14 cellular contexts compared by ENCODE assay signal in genomic region chr1:162732566-162733335, GRCh38. TPM values are rescaled to one million over a fixed set of nuclear protein-coding genes. Genes with fewer than 3 reads are reported as not detected.
DNase-seq lines count a peak whose midpoint lies in the region; ATAC-seq and TF ChIP-seq lines count a peak whose summit lies in the region.
"Had no signal": no experiment of that assay in that cellular context is flagged by ENCODE, and none has a peak within 500 bp of the region (broad histone marks: within the 10 kb centered on the region; RNA-seq: fewer than 3 reads in every experiment).

No MANE protein-coding gene starts in this region.

- H3K27me3 ChIP-seq in foreskin keratinocyte (no peaks in the 10 kb centered on the region), muscle layer of duodenum (ENCODE audit: low read depth, low read length) (no peaks in the 10 kb centered on the region)

- H3K27me3 Mint-ChIP-seq in activated T-helper 1 cell treated with anti-CD3 and anti-CD28 coated beads, Interleukin-12 subunit alpha, Interleukin-12 subunit beta, Interleukin-2, Interleukin-4 antibody, amounts not matched to agents 30 ng/mL and 10 ng/mL and 1 ng/mL, durations not matched to agents 14 hours and 24 hours and 36 hours (ENCODE audit: insufficient read depth): peaks cover 2% of the 10 kb centered on the region

- H3K4me1 ChIP-seq in foreskin keratinocyte: no peaks in the 10 kb centered on the region
- peaks cover 9 to 23% of the 10 kb centered on the region in 2 donors for H3K4me1 ChIP-seq in muscle layer of duodenum (ENCODE audit: control insufficient read depth in 1 of 2, insufficient read depth in 2 of 2, low read length in 2 of 2)
- H3K4me1 ChIP-seq in urinary bladder (ENCODE audit: insufficient read depth): no peaks in the 10 kb centered on the region

- intact Hi-C loops in activated T-helper 1 cell treated with anti-CD3 and anti-CD28 coated beads, Interleukin-12 subunit alpha, Interleukin-12 subunit beta, Interleukin-2, Interleukin-4 antibody, amounts not matched to agents 30 ng/mL and 10 ng/mL and 1 ng/mL, durations not matched to agents 14 hours and 24 hours and 36 hours (cut with micrococcal nuclease): no loop called here

- no peaks in the 10 kb centered on the region for H3K36me3 Mint-ChIP-seq in activated T-helper 1 cell treated with anti-CD3 and anti-CD28 coated beads, Interleukin-12 subunit alpha, Interleukin-12 subunit beta, Interleukin-2, Interleukin-4 antibody, amounts not matched to agents 30 ng/mL and 10 ng/mL and 1 ng/mL, durations not matched to agents 14 hours and 24 hours and 36 hours (ENCODE audit: low read depth)

- DNase-seq in DMS 273 (lab: John Stamatoyannopoulos, UW; ENCODE audit: unreplicated experiment) (peak; percentile 22), DMS 273 treated with DMSO at 0.1 percent for 48 hours (lab: John Stamatoyannopoulos, UW) (no peak), foreskin keratinocyte (no peak), islet precursor cell (no peak)
- no peak for DNase-seq in activated T-helper 1 cell treated with anti-CD3 and anti-CD28 coated beads, Interleukin-12 subunit alpha, Interleukin-12 subunit beta, Interleukin-2, Interleukin-4 antibody, amounts not matched to agents 30 ng/mL and 10 ng/mL and 1 ng/mL, durations not matched to agents 14 hours and 24 hours and 36 hours (ENCODE audit: low spot score)
- DNase-seq: activated B cell treated with CpG ODN at 0.5 μM for 24 hours; activated effector memory CD4-positive, alpha-beta T cell treated with anti-CD3 and anti-CD28 coated beads, Interleukin-2, amount 50 U/mL, for 16 hours; dermis blood vessel endothelial cell; NCI-H2029; stimulated activated CD4-positive, alpha-beta T cell treated with anti-CD3 and anti-CD28 coated beads, Interleukin-4, amount 100 ng/mL, for 4 hours had no signal

- H3K9me3 Mint-ChIP-seq in activated T-helper 1 cell treated with anti-CD3 and anti-CD28 coated beads, Interleukin-12 subunit alpha, Interleukin-12 subunit beta, Interleukin-2, Interleukin-4 antibody, amounts not matched to agents 30 ng/mL and 10 ng/mL and 1 ng/mL, durations not matched to agents 14 hours and 24 hours and 36 hours: no peaks in the 10 kb centered on the region
- H3K9me3 Mint-ChIP-seq: activated B cell treated with CpG ODN at 0.5 μM for 24 hours had no signal

- no peaks in the 10 kb centered on the region for H3K9me3 ChIP-seq in muscle layer of duodenum (ENCODE audit: control insufficient read depth in 1 of 2, low read length in 2 of 2)

- H3K36me3 ChIP-seq in muscle layer of duodenum (ENCODE audit: control insufficient read depth in 1 of 2, insufficient read depth in 2 of 2, low read length in 2 of 2): no peaks in the 10 kb centered on the region
- H3K36me3 ChIP-seq in urinary bladder (ENCODE audit: insufficient read depth): no peaks in the 10 kb centered on the region

- no peak overlapping the region for H3K27ac Mint-ChIP-seq in activated T-helper 1 cell treated with anti-CD3 and anti-CD28 coated beads, Interleukin-12 subunit alpha, Interleukin-12 subunit beta, Interleukin-2, Interleukin-4 antibody, amounts not matched to agents 30 ng/mL and 10 ng/mL and 1 ng/mL, durations not matched to agents 14 hours and 24 hours and 36 hours
- H3K27ac Mint-ChIP-seq: activated B cell treated with CpG ODN at 0.5 μM for 24 hours had no signal

- no peak overlapping the region for H3K4me3 Mint-ChIP-seq in activated T-helper 1 cell treated with anti-CD3 and anti-CD28 coated beads, Interleukin-12 subunit alpha, Interleukin-12 subunit beta, Interleukin-2, Interleukin-4 antibody, amounts not matched to agents 30 ng/mL and 10 ng/mL and 1 ng/mL, durations not matched to agents 14 hours and 24 hours and 36 hours
- H3K4me3 Mint-ChIP-seq: activated B cell treated with CpG ODN at 0.5 μM for 24 hours had no signal

- ATAC-seq in foreskin keratinocyte: peak; percentile 11
- ATAC-seq in HG03432 (IDR thresholded peaks at IDR 0.05; ENCODE audit: unreplicated experiment): no peak

- H3K4me1 Mint-ChIP-seq in activated T-helper 1 cell treated with anti-CD3 and anti-CD28 coated beads, Interleukin-12 subunit alpha, Interleukin-12 subunit beta, Interleukin-2, Interleukin-4 antibody, amounts not matched to agents 30 ng/mL and 10 ng/mL and 1 ng/mL, durations not matched to agents 14 hours and 24 hours and 36 hours (ENCODE audit: low read depth): no peaks in the 10 kb centered on the region
- H3K4me1 Mint-ChIP-seq: activated B cell treated with CpG ODN at 0.5 μM for 24 hours had no signal

- TF ChIP-seq CTCF in foreskin keratinocyte (conservative IDR thresholded peaks at IDR 0.05): no peak

- no peak overlapping the region for H3K27ac ChIP-seq in foreskin keratinocyte
- peak overlapping the region; percentile 65 for H3K27ac ChIP-seq in muscle layer of duodenum (ENCODE audit: low read length)
- H3K27ac ChIP-seq in urinary bladder (ENCODE audit: low read depth): peak overlapping the region; percentile 34
- H3K27ac ChIP-seq: 22Rv1 had no signal

- no peak overlapping the region for H3K4me3 ChIP-seq in muscle layer of duodenum (ENCODE audit: low read depth in 1 of 2, low read length in 2 of 2)
- no peak overlapping the region for H3K4me3 ChIP-seq in urinary bladder (ENCODE audit: low read depth, low read length)

- 63% methylated on average over 8 of the region's 8 CpGs for WGBS in urinary bladder

RNA-seq across cellular contexts. Expression of gene HSD17B7, which starts 57.8 kb away (rescaled TPM):
- total RNA-seq in foreskin keratinocyte (34.5 and 42.6 TPM in 2 replicates), urinary bladder (26.4 TPM)
- polyA plus RNA-seq in foreskin keratinocyte (28.6 and 29.1 TPM in 2 replicates), urinary bladder (10.0 TPM)
- total RNA-seq in activated T-helper 1 cell treated with anti-CD3 and anti-CD28 coated beads, Interleukin-12 subunit alpha, Interleukin-12 subunit beta, Interleukin-2, Interleukin-4 antibody, amounts not matched to agents 30 ng/mL and 10 ng/mL and 1 ng/mL, durations not matched to agents 14 hours and 24 hours and 36 hours: 24.7 and 31.9 TPM in 2 replicates
